In genomic region chr11:7499046-7499445, GRCh38 we compare ENCODE assay signal across 28 cellular contexts. TPM values are rescaled to one million over a fixed set of nuclear protein-coding genes. Genes with fewer than 3 reads are reported as not detected.
"Had no signal": no experiment of that assay in that cellular context is flagged by ENCODE, and none has a peak within 500 bp of the region (broad histone marks: within the 10 kb centered on the region; RNA-seq: fewer than 3 reads in every experiment).

No MANE protein-coding gene starts in this region.

- H3K9me3 ChIP-seq: esophagus squamous epithelium, psoas muscle, sigmoid colon, tibial nerve had no signal

- H3K9me3 Mint-ChIP-seq: activated T-cell treated with anti-CD3 and anti-CD28 coated beads, Interleukin-2, amount 50 U/mL, for 72 hours; mesothelial cell of epicardium; naive thymus-derived CD4-positive, alpha-beta T cell; neural crest cell; T-helper 2 cell treated with Interferon-gamma antibody and Interleukin-4, amounts not matched to agents 5 μg/mL and 100 μg/mL, for 36 hours had no signal

- ATAC-seq: activated CD4-positive, alpha-beta T cell treated with anti-CD3 and anti-CD28 coated beads for 36 hours; activated CD8-positive, alpha-beta T cell treated with anti-CD3 and anti-CD28 coated beads, Interleukin-2, amount 10 ng/mL, durations not matched to agents 7 days and 5 days; activated naive CD4-positive, alpha-beta T cell treated with anti-CD3 and anti-CD28 coated beads, Interleukin-2, amount 50 U/mL, for 72 hours; activated T-cell treated with anti-CD3 and anti-CD28 coated beads, Interleukin-2, amount 50 U/mL, for 72 hours; left cardiac atrium; left ventricle myocardium superior; naive thymus-derived CD4-positive, alpha-beta T cell; psoas muscle had no signal

- DNase-seq: activated CD4-positive, alpha-beta T cell treated with anti-CD3 and anti-CD28 coated beads for 36 hours; activated CD4-positive, CD25-positive, alpha-beta regulatory T cell; activated CD8-positive, alpha-beta T cell treated with anti-CD3 and anti-CD28 coated beads, Interleukin-2, amount 10 ng/mL, durations not matched to agents 7 days and 5 days; activated naive CD4-positive, alpha-beta T cell; activated T-cell treated with anti-CD3 and anti-CD28 coated beads for 4 hours; activated T-cell treated with anti-CD3 and anti-CD28 coated beads, Interleukin-2, amount 50 U/mL, for 72 hours; anterior cingulate cortex; effector CD8-positive, alpha-beta T cell; esophagus squamous epithelium; foreskin melanocyte; left cardiac atrium; left ventricle myocardium superior; naive thymus-derived CD4-positive, alpha-beta T cell; occipital lobe; psoas muscle; sigmoid colon; small intestine; stimulated activated CD4-positive, alpha-beta T cell treated with anti-CD3 and anti-CD28 coated beads, Interleukin-4, amount 100 ng/mL, for 4 hours; stimulated activated CD8-positive, alpha-beta memory T cell treated with anti-CD3 and anti-CD28 coated beads, Interleukin-4, amount 100 ng/mL, for 48 hours; stimulated activated naive CD4-positive, alpha-beta T cell had no signal

- H3K27ac ChIP-seq: epithelial cell of prostate, esophagus squamous epithelium, parathyroid adenoma, psoas muscle, sigmoid colon, tibial nerve had no signal

- H3K4me3 ChIP-seq: esophagus squamous epithelium, psoas muscle, sigmoid colon, tibial nerve had no signal

- H3K4me3 Mint-ChIP-seq: activated CD4-positive, alpha-beta T cell treated with anti-CD3 and anti-CD28 coated beads for 36 hours; activated CD8-positive, alpha-beta T cell treated with anti-CD3 and anti-CD28 coated beads, Interleukin-2, amount 10 ng/mL, durations not matched to agents 7 days and 5 days; activated T-cell treated with anti-CD3 and anti-CD28 coated beads, Interleukin-2, amount 50 U/mL, for 72 hours; mesothelial cell of epicardium; naive thymus-derived CD4-positive, alpha-beta T cell; neural crest cell; T-helper 2 cell treated with Interferon-gamma antibody and Interleukin-4, amounts not matched to agents 5 μg/mL and 100 μg/mL, for 36 hours had no signal

- H3K4me1 Mint-ChIP-seq: neural crest cell had no signal

- H3K9ac ChIP-seq: parathyroid adenoma had no signal

- H3K27me3 Mint-ChIP-seq: activated CD4-positive, alpha-beta T cell treated with anti-CD3 and anti-CD28 coated beads for 36 hours; naive thymus-derived CD4-positive, alpha-beta T cell had no signal

- H3K36me3 ChIP-seq: esophagus squamous epithelium, sigmoid colon had no signal

- H3K27ac Mint-ChIP-seq: activated CD4-positive, alpha-beta T cell treated with anti-CD3 and anti-CD28 coated beads for 36 hours; activated CD8-positive, alpha-beta T cell treated with anti-CD3 and anti-CD28 coated beads, Interleukin-2, amount 10 ng/mL, durations not matched to agents 7 days and 5 days; activated naive CD4-positive, alpha-beta T cell treated with anti-CD3 and anti-CD28 coated beads, Interleukin-2, amount 50 U/mL, for 72 hours; activated T-cell treated with anti-CD3 and anti-CD28 coated beads, Interleukin-2, amount 50 U/mL, for 72 hours; mesothelial cell of epicardium; naive thymus-derived CD4-positive, alpha-beta T cell; T-helper 2 cell treated with Interferon-gamma antibody and Interleukin-4, amounts not matched to agents 5 μg/mL and 100 μg/mL, for 36 hours had no signal

RNA-seq across cellular contexts. Expression of gene OLFML1, which starts 13.7 kb away (rescaled TPM):
- polyA plus RNA-seq: keratinocyte had no signal
